ENCODE assay signal across 27 cellular contexts in the genomic region with DNA sequence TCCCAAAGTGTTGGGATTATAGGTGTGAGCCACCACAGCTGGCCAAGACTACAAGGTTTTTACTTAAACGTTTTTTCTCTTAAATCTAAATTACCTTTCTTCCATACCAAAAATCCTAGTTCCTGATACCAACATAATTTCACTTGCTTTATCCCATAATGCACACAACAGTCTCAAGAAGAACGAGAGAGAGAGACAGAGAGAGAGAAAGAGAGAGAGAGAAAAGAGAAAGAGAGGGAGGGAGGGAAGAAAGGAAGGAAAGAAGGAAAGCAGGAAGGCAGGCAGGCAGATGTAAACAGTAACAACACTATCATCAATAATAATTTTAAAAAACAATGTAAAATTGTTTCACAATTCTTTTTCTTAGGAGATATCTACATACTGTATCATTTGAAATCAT.
DNase-seq lines count a peak whose midpoint lies in the region; ATAC-seq and TF ChIP-seq lines count a peak whose summit lies in the region.
"Had no signal": no experiment of that assay in that cellular context is flagged by ENCODE, and none has a peak within 500 bp of the region (broad histone marks: within the 10 kb centered on the region; RNA-seq: fewer than 3 reads in every experiment).

No MANE protein-coding gene starts in this region.

- WGBS in esophagus muscularis mucosa = 58% methylated on average over 2 of the region's 2 CpGs
- WGBS in transverse colon (ENCODE audit: low coverage in 1 of 2), 2 donors = 68 to 76% methylated on average over 2 of the region's 2 CpGs

- H3K27ac ChIP-seq in esophagus muscularis mucosa (replicated peaks in 1 of 4) (peak overlapping the region; percentile 82 to 88 (median 84)), transverse colon (peak overlapping the region in 3 of 4 donors; percentile 72 to 80 (median 79))
- H3K27ac ChIP-seq: BLaER1 treated with 17β-estradiol and CSF1 and Interleukin-3, amounts not matched to agents 10 nM and 100 nM; lower lobe of right lung; VCaP had no signal

- TF ChIP-seq EP300 in esophagus muscularis mucosa (IDR thresholded peaks at IDR 0.05) (no peak), transverse colon (IDR thresholded peaks at IDR 0.05; ENCODE audit: low read depth) (no peak)

- no peaks in the 10 kb centered on the region for H3K9me3 ChIP-seq in esophagus muscularis mucosa
- no peaks in the 10 kb centered on the region for H3K9me3 ChIP-seq in transverse colon
- H3K9me3 ChIP-seq: BLaER1 treated with 17β-estradiol and CSF1 and Interleukin-3, amounts not matched to agents 10 nM and 100 nM; lower lobe of right lung; upper lobe of left lung had no signal

- in situ Hi-C loops in transverse colon (cut with MboI; ENCODE audit: low pct_ligation_motif_present in 1 of 4, low pct_unique_long_range_greater_than_20kb in 1 of 4, low sequenced_read_pairs in 3 of 4) = no loop called here

- CTCF ChIA-PET in activated naive CD4-positive, alpha-beta T cell treated with anti-CD3 and anti-CD28 coated beads for 36 hours (lab: Charles Lee) = interaction anchor here (0.6 kb wide), 1 partner anchor 585 kb away, joined by 3 read pairs; no protein-coding TSS in a partner anchor
- CTCF ChIA-PET in T-cell (lab: Charles Lee) = no interaction called here

- H3K4me3 Mint-ChIP-seq in activated naive CD4-positive, alpha-beta T cell treated with anti-CD3 and anti-CD28 coated beads for 36 hours = peak overlapping the region; percentile 7
- peak overlapping the region in 1 of 3 donors; percentile 71 for H3K4me3 Mint-ChIP-seq in T-cell
- H3K4me3 Mint-ChIP-seq: activated CD4-positive, alpha-beta T cell treated with anti-CD3 and anti-CD28 coated beads, Interleukin-2, amount 10 ng/mL, durations not matched to agents 7 days and 5 days had no signal

- POLR2A ChIA-PET in T-cell (lab: Charles Lee) = no interaction called here

- peaks cover 25 to 64% (median 58%) of the 10 kb centered on the region in 4 donors for H3K4me1 ChIP-seq in esophagus muscularis mucosa
- peaks cover 0 to 38% (median 10%) of the 10 kb centered on the region in 4 donors for H3K4me1 ChIP-seq in transverse colon

- H3K4me3 ChIP-seq in esophagus muscularis mucosa (no peak overlapping the region), transverse colon (no peak overlapping the region)
- H3K4me3 ChIP-seq: BLaER1 treated with 17β-estradiol and CSF1 and Interleukin-3, amounts not matched to agents 10 nM and 100 nM; lower lobe of right lung; smooth muscle cell; upper lobe of left lung had no signal

- intact Hi-C loops in activated naive CD4-positive, alpha-beta T cell treated with anti-CD3 and anti-CD28 coated beads for 36 hours (cut with micrococcal nuclease) = no loop called here
- intact Hi-C loops in esophagus muscularis mucosa (cut with DNase I) (no loop called here), transverse colon (cut with DNase I; ENCODE audit: low total_unique reads) (no loop called here), Right ventricle myocardium inferior (cut with DNase I) (loop anchor here (5.0 kb wide), 1 partner anchor 40 kb away; no protein-coding TSS in a partner anchor)

- no peaks in the 10 kb centered on the region for H3K9me3 Mint-ChIP-seq in activated naive CD4-positive, alpha-beta T cell treated with anti-CD3 and anti-CD28 coated beads for 36 hours
- no peaks in the 10 kb centered on the region for H3K9me3 Mint-ChIP-seq in activated naive CD4-positive, alpha-beta T cell treated with anti-CD3 and anti-CD28 coated beads, Interleukin-2, amount 50 U/mL, for 72 hours
- peaks cover 0 to 4% (median 0%) of the 10 kb centered on the region in 3 donors for H3K9me3 Mint-ChIP-seq in T-cell

- DNase-seq in activated naive CD4-positive, alpha-beta T cell treated with anti-CD3 and anti-CD28 coated beads for 36 hours = no peak
- no peak for DNase-seq in activated naive CD4-positive, alpha-beta T cell treated with anti-CD3 and anti-CD28 coated beads, Interleukin-2, amount 50 U/mL, for 72 hours (ENCODE audit: low spot score in 2 of 2)
- no peak for DNase-seq in T-cell
- DNase-seq in esophagus muscularis mucosa (ENCODE audit: extremely low spot score) = no peak
- no peak for DNase-seq in transverse colon
- DNase-seq in NCI-H510A (lab: John Stamatoyannopoulos, UW) = no peak
- no peak for DNase-seq in Right ventricle myocardium inferior (ENCODE audit: missing footprints)
- DNase-seq: activated CD4-positive, alpha-beta T cell treated with anti-CD3 and anti-CD28 coated beads, Interleukin-2, amount 10 ng/mL, durations not matched to agents 7 days and 5 days; activated CD8-positive, alpha-beta memory T cell treated with anti-CD3 and anti-CD28 coated beads, Interleukin-2, amount 50 U/mL, for 4 hours; activated naive CD4-positive, alpha-beta T cell treated with Interleukin-2 at 50 U/mL for 16 hours; effector memory CD4-positive, alpha-beta T cell; lower lobe of right lung; NCI-H1105; NCI-H2029; NCI-H2227 treated with DMSO at 0.1 percent for 48 hours; NCI-H774; occipital lobe; OCI-M1; SIG-M5; stimulated activated CD4-positive, alpha-beta T cell treated with anti-CD3 and anti-CD28 coated beads, Interleukin-4, amount 100 ng/mL, for 1 hour; T-helper 2 cell; upper lobe of left lung had no signal

- H3K27me3 Mint-ChIP-seq in activated naive CD4-positive, alpha-beta T cell treated with anti-CD3 and anti-CD28 coated beads for 36 hours (ENCODE audit: low read depth) = no peaks in the 10 kb centered on the region
- no peaks in the 10 kb centered on the region for H3K27me3 Mint-ChIP-seq in T-cell
- H3K27me3 Mint-ChIP-seq: activated CD4-positive, alpha-beta T cell treated with anti-CD3 and anti-CD28 coated beads, Interleukin-2, amount 10 ng/mL, durations not matched to agents 7 days and 5 days had no signal

- peaks cover 63% of the 10 kb centered on the region for H3K4me1 Mint-ChIP-seq in activated naive CD4-positive, alpha-beta T cell treated with anti-CD3 and anti-CD28 coated beads for 36 hours (ENCODE audit: low read depth)
- peaks cover 66 to 78% (median 73%) of the 10 kb centered on the region in 3 donors for H3K4me1 Mint-ChIP-seq in T-cell

- H3K36me3 ChIP-seq in esophagus muscularis mucosa = no peaks in the 10 kb centered on the region
- no peaks in the 10 kb centered on the region for H3K36me3 ChIP-seq in transverse colon
- H3K36me3 ChIP-seq: BLaER1 treated with 17β-estradiol and CSF1 and Interleukin-3, amounts not matched to agents 10 nM and 100 nM; lower lobe of right lung; upper lobe of left lung had no signal

- H3K27me3 ChIP-seq in esophagus muscularis mucosa (no peaks in the 10 kb centered on the region), transverse colon (no peaks in the 10 kb centered on the region)
- H3K27me3 ChIP-seq: BLaER1 treated with 17β-estradiol and CSF1 and Interleukin-3, amounts not matched to agents 10 nM and 100 nM; upper lobe of left lung had no signal

- TF ChIP-seq POLR2A in esophagus muscularis mucosa (IDR thresholded peaks at IDR 0.05; ENCODE audit: low read depth) (no peak), transverse colon (IDR thresholded peaks at IDR 0.05) (no peak)

- TF ChIP-seq CTCF in esophagus muscularis mucosa (IDR thresholded peaks at IDR 0.05) (no peak), transverse colon (IDR thresholded peaks at IDR 0.05) (no peak)

- no peak for ATAC-seq in activated naive CD4-positive, alpha-beta T cell treated with anti-CD3 and anti-CD28 coated beads, Interleukin-2, amount 50 U/mL, for 72 hours
- ATAC-seq in T-cell (replicated peaks in 1 of 4) (no peak), Right ventricle myocardium inferior (no peak), GM19455 (IDR thresholded peaks at IDR 0.05; ENCODE audit: unreplicated experiment) (no peak)
- ATAC-seq: esophagus mucosa, lower lobe of right lung had no signal

- H3K27ac Mint-ChIP-seq in activated naive CD4-positive, alpha-beta T cell treated with anti-CD3 and anti-CD28 coated beads for 36 hours = peak overlapping the region; percentile 24
- peak overlapping the region in 1 of 2 donors; percentile 58 for H3K27ac Mint-ChIP-seq in activated naive CD4-positive, alpha-beta T cell treated with anti-CD3 and anti-CD28 coated beads, Interleukin-2, amount 50 U/mL, for 72 hours
- H3K27ac Mint-ChIP-seq in T-cell = peak overlapping the region; percentile 86 to 90
- H3K27ac Mint-ChIP-seq: activated CD4-positive, alpha-beta T cell treated with anti-CD3 and anti-CD28 coated beads, Interleukin-2, amount 10 ng/mL, durations not matched to agents 7 days and 5 days had no signal

- peaks cover 2% of the 10 kb centered on the region for H3K36me3 Mint-ChIP-seq in activated naive CD4-positive, alpha-beta T cell treated with anti-CD3 and anti-CD28 coated beads for 36 hours (ENCODE audit: low read depth)
- H3K36me3 Mint-ChIP-seq in activated naive CD4-positive, alpha-beta T cell treated with anti-CD3 and anti-CD28 coated beads, Interleukin-2, amount 50 U/mL, for 72 hours = peaks cover 5 to 14% of the 10 kb centered on the region in 2 donors
- H3K36me3 Mint-ChIP-seq in T-cell = peaks cover 5% of the 10 kb centered on the region
